ENCODE assay signal across 15 cellular contexts in the genomic region with DNA sequence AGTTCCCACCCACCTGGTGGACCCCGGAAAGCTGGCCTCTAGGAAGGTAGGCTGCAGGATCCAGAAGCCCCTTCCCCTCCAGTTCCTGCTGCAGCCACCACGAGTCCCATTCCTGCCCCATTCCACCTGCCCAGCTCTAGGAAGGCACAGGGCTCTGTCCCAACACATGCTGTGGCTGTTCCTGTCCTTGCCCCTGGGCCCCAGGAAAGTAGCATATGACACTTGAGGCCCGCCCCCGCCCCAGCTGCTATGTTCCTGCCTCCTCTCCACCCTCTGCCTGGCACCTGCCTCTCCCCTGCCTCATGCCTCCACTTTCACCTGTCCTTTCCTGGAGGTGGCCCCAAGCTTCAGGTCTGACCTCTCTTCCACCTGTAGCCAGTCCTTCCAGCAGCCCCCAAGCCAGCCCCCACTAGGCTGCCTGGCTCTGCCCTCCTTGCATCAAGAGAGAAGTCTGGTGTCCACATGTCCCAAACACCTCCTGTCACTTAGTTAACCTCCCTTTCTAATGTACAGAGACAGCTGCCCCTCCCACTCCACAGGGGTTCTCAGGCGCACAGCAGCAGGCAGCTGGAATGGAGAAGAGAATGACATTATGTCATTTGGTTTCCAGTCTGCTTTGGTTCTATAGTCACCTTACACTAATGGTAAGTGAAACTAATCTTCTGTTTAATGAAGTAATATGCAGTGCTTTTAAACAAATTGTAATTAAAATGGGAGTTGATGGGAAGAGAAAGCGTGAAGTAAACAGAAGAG. TPM values are rescaled to one million over a fixed set of nuclear protein-coding genes. Genes with fewer than 3 reads are reported as not detected.
DNase-seq lines count a peak whose midpoint lies in the region; ATAC-seq and TF ChIP-seq lines count a peak whose summit lies in the region.
"Had no signal": no experiment of that assay in that cellular context is flagged by ENCODE, and none has a peak within 500 bp of the region (broad histone marks: within the 10 kb centered on the region; RNA-seq: fewer than 3 reads in every experiment).

No MANE protein-coding gene starts in this region.

- TF ChIP-seq POLR2A in NB4 (IDR thresholded peaks at IDR 0.05; ENCODE audit: extremely low read depth, insufficient read length) = no peak

- ATAC-seq in GM19023 (IDR thresholded peaks at IDR 0.05; ENCODE audit: unreplicated experiment) = no peak
- ATAC-seq: activated CD8-positive, alpha-beta memory T cell treated with anti-CD3 and anti-CD28 coated beads, Interleukin-2, amount 10 ng/mL, durations not matched to agents 7 days and 5 days had no signal

- intact Hi-C loops in cardiac septum (cut with DNase I) = no loop called here

- in situ Hi-C loops in ACHN (cut with HindIII; ENCODE audit: low pct_ligation_motif_present, low pct_unique_long_range_greater_than_20kb, low sequenced_read_pairs) = loop anchor here (25.0 kb wide), 1 partner anchor 136 kb away; a partner anchor contains a TSS

- H3K4me3 ChIP-seq in NB4 (ENCODE audit: low read depth, low read length) = no peak overlapping the region
- H3K4me3 ChIP-seq: SK-N-MC, tibial artery had no signal

- TF ChIP-seq CTCF in NB4 (IDR thresholded peaks at IDR 0.05; ENCODE audit: low read depth, low read length) = no peak

- peak; percentile 80 for DNase-seq in COR-L47 (lab: John Stamatoyannopoulos, UW)
- DNase-seq in NB4 (ENCODE audit: low read depth) = peak; percentile 51
- peak; percentile 38 for DNase-seq in NCI-H524 treated with DMSO at 0.1 percent for 48 hours (lab: John Stamatoyannopoulos, UW)
- peak; percentile 55 for DNase-seq in cardiac septum (ENCODE audit: low spot score)
- no peak for DNase-seq in stimulated activated CD4-positive, alpha-beta T cell treated with anti-CD3 and anti-CD28 coated beads, Interleukin-2, amount 100 ng/mL, for 48 hours
- DNase-seq in ACHN = no peak
- no peak for DNase-seq in SW480 (ENCODE audit: low spot score)
- DNase-seq: activated CD8-positive, alpha-beta memory T cell treated with anti-CD3 and anti-CD28 coated beads, Interleukin-2, amount 10 ng/mL, durations not matched to agents 7 days and 5 days; AML-193; central memory CD4-positive, alpha-beta T cell; MM.1S; stimulated activated CD4-positive, alpha-beta T cell treated with anti-CD3 and anti-CD28 coated beads, Interleukin-1b, Interleukin-23, amount 100 ng/mL, for 48 hours; tibial artery had no signal

RNA-seq across cellular contexts. Expression of a gene that starts 22.8 kb away (rescaled TPM):
- total RNA-seq in cardiac septum = 56.1 TPM

RNA-seq across cellular contexts. Expression of a gene that starts 34.3 kb away (rescaled TPM):
- 3.7 TPM for total RNA-seq in cardiac septum

Comparison
In these comparisons a context has a peak if more than half of its experiments do, and no peak if none do; other contexts are left out.
1. DNase-seq: peak in COR-L47 (single experiment), NB4 (single experiment), NCI-H524 treated with DMSO at 0.1 percent for 48 hours (single experiment) and cardiac septum (single experiment); none in stimulated activated CD4-positive, alpha-beta T cell treated with anti-CD3 and anti-CD28 coated beads, Interleukin-2, amount 100 ng/mL, for 48 hours (0 of 2), ACHN (single experiment) and SW480 (single experiment).